In genomic region chr10:2137549-2138174, GRCh38 we compare ENCODE assay signal across 8 cellular contexts.
A peak's percentile ranks its signal among the peaks of the same experiment; 100 is the strongest.
DNase-seq lines count a peak whose midpoint lies in the region; TF ChIP-seq lines count a peak whose summit lies in the region.

No MANE protein-coding gene starts in this region.

- no peak overlapping the region for H3K9ac ChIP-seq in endodermal cell (ENCODE audit: extremely low read depth, low read length, poor library complexity, severe bottlenecking)

- in situ Hi-C loops in HAP-1 (cut with MboI; ENCODE audit: low sequenced_read_pairs): no loop called here

- DNase-seq in 8988T (peak; percentile 11), GM10266 (ENCODE audit: extremely low spot score) (no peak), M059J (ENCODE audit: low read depth) (peak; percentile 9), endodermal cell (peak; percentile 78), cerebellar cortex (ENCODE audit: low spot score) (no peak), HAP-1 (ENCODE audit: low spot score in 2 of 2) (no peak), mesenteric fat pad (ENCODE audit: low spot score) (no peak), GM03348 (ENCODE audit: low spot score) (no peak)

- H3K4me3 ChIP-seq in endodermal cell (ENCODE audit: low read length) (no peak overlapping the region), HAP-1 (no peak overlapping the region)

- no peaks in the 10 kb centered on the region for H3K36me3 Mint-ChIP-seq in endodermal cell (ENCODE audit: low read depth)

- H3K9me3 ChIP-seq in endodermal cell (ENCODE audit: control insufficient read depth, low read length) (no peaks in the 10 kb centered on the region), HAP-1 (no peaks in the 10 kb centered on the region)

- no peaks in the 10 kb centered on the region for H3K4me1 Mint-ChIP-seq in endodermal cell

- WGBS in endodermal cell (ENCODE audit: insufficient coverage in 1 of 2, insufficient read length in 1 of 2), 2 experiments: 94 to 95% methylated on average over 4 of the region's 4 CpGs

- no peak overlapping the region for H3K27ac Mint-ChIP-seq in endodermal cell

- no peaks in the 10 kb centered on the region for H3K27me3 ChIP-seq in endodermal cell (ENCODE audit: control insufficient read depth, insufficient read depth, low read length, poor library complexity, severe bottlenecking)
- H3K27me3 ChIP-seq in HAP-1 (ENCODE audit: low read depth): no peaks in the 10 kb centered on the region

- H3K36me3 ChIP-seq in endodermal cell (ENCODE audit: control insufficient read depth, insufficient read depth, low read length) (no peaks in the 10 kb centered on the region), HAP-1 (replicated peaks) (no peaks in the 10 kb centered on the region)

- H3K9me3 Mint-ChIP-seq in endodermal cell: no peaks in the 10 kb centered on the region

- H3K4me3 Mint-ChIP-seq in endodermal cell: no peak overlapping the region

- H3K4me1 ChIP-seq in endodermal cell (ENCODE audit: control insufficient read depth, insufficient read depth, low read length): no peaks in the 10 kb centered on the region
- no peaks in the 10 kb centered on the region for H3K4me1 ChIP-seq in HAP-1

- no peaks in the 10 kb centered on the region for H3K27me3 Mint-ChIP-seq in endodermal cell (ENCODE audit: insufficient read depth)

- no peak overlapping the region for H3K27ac ChIP-seq in endodermal cell (ENCODE audit: low read depth, low read length)

- TF ChIP-seq CTCF in GM10266 (IDR thresholded peaks at IDR 0.05; ENCODE audit: control insufficient read depth, insufficient read depth, low read depth, missing control alignments) (peak; percentile 34), endodermal cell (conservative IDR thresholded peaks at IDR 0.05) (peak; percentile 91)

Comparison
In these comparisons a context has a peak if more than half of its experiments do, and no peak if none do; other contexts are left out.
1. DNase-seq: peak in 8988T (single experiment), M059J (single experiment) and endodermal cell (single experiment); none in GM10266 (single experiment), cerebellar cortex (single experiment), HAP-1 (0 of 2), mesenteric fat pad (single experiment) and GM03348 (single experiment).